10 cellular contexts compared by ENCODE assay signal in genomic region chr11:9208726-9209501, GRCh38. TPM values are rescaled to one million over a fixed set of nuclear protein-coding genes. Genes with fewer than 3 reads are reported as not detected.
DNase-seq lines count a peak whose midpoint lies in the region; ATAC-seq and TF ChIP-seq lines count a peak whose summit lies in the region.
"Had no signal": no experiment of that assay in that cellular context is flagged by ENCODE, and none has a peak within 500 bp of the region (broad histone marks: within the 10 kb centered on the region; RNA-seq: fewer than 3 reads in every experiment).

No MANE protein-coding gene starts in this region.

- no peak for DNase-seq in CD8-positive, alpha-beta T cell
- peak; percentile 22 for DNase-seq in choroid plexus epithelial cell (ENCODE audit: low read depth)
- DNase-seq in posterior cingulate gyrus: no peak
- no peak for DNase-seq in NCI-H446 (lab: John Stamatoyannopoulos, UW)
- DNase-seq in head of caudate nucleus: no peak
- DNase-seq: NCI-H774 had no signal

- no peaks in the 10 kb centered on the region for H3K27me3 Mint-ChIP-seq in CD8-positive, alpha-beta T cell (ENCODE audit: low read depth)

- no peak overlapping the region for H2AFZ ChIP-seq in KMS-11 (ENCODE audit: low read depth)
- H2AFZ ChIP-seq: parathyroid adenoma had no signal

- no peaks in the 10 kb centered on the region for H3K79me2 ChIP-seq in KMS-11 (ENCODE audit: insufficient read depth, low read depth)
- H3K79me2 ChIP-seq: parathyroid adenoma had no signal

- POLR2A ChIA-PET in CD8-positive, alpha-beta T cell (lab: Charles Lee): interaction anchor here (1.2 kb wide), 1 partner anchor 62 kb away, joined by 3 read pairs; no protein-coding TSS in a partner anchor

- intact Hi-C loops in CD8-positive, alpha-beta T cell (cut with DNase I, micrococcal nuclease): no loop called here
- intact Hi-C loops in posterior cingulate gyrus (cut with DNase I): no loop called here
- intact Hi-C loops in head of caudate nucleus (cut with DNase I): loop anchor here (10.0 kb wide), 1 partner anchor 56 kb away; the partner anchor contains the start of gene DENND5A

- no peak for TF ChIP-seq CTCF in CD8-positive, alpha-beta T cell (IDR thresholded peaks at IDR 0.05)
- TF ChIP-seq CTCF in KMS-11 (conservative IDR thresholded peaks at IDR 0.05; ENCODE audit: low read depth, low read length) (no peak), choroid plexus epithelial cell (conservative IDR thresholded peaks at IDR 0.05; ENCODE audit: low read depth, low read length) (no peak)

- H3K27ac Mint-ChIP-seq in CD8-positive, alpha-beta T cell: peak overlapping the region; percentile 58

- peaks cover 53% of the 10 kb centered on the region for H3K4me1 Mint-ChIP-seq in CD8-positive, alpha-beta T cell (ENCODE audit: low read depth)

- H3K9me3 Mint-ChIP-seq in CD8-positive, alpha-beta T cell: no peaks in the 10 kb centered on the region

- H3K36me3 Mint-ChIP-seq in CD8-positive, alpha-beta T cell: peaks cover 11% of the 10 kb centered on the region

- no peak for ATAC-seq in CD8-positive, alpha-beta T cell
- ATAC-seq in GM18868 (IDR thresholded peaks at IDR 0.05; ENCODE audit: unreplicated experiment): peak; percentile 42
- no peak for ATAC-seq in SK-N-SH treated with all-trans-retinoic acid at 6 μM for 48 hours

- H3K9me3 ChIP-seq in CD8-positive, alpha-beta T cell (ENCODE audit: low read length): no peaks in the 10 kb centered on the region

- peaks cover 24% of the 10 kb centered on the region for H3K4me1 ChIP-seq in CD8-positive, alpha-beta T cell (ENCODE audit: insufficient read depth, low read length)
- peaks cover 60% of the 10 kb centered on the region for H3K4me1 ChIP-seq in KMS-11 (ENCODE audit: low read depth, poor library complexity, severe bottlenecking)
- H3K4me1 ChIP-seq: parathyroid adenoma had no signal

- no peak overlapping the region for H3K4me3 Mint-ChIP-seq in CD8-positive, alpha-beta T cell

- no peaks in the 10 kb centered on the region for H4K20me1 ChIP-seq in KMS-11 (ENCODE audit: insufficient read depth)

- no peak overlapping the region for H3K27ac ChIP-seq in CD8-positive, alpha-beta T cell (ENCODE audit: low read depth, low read length)
- H3K27ac ChIP-seq in KMS-11: 0 out of 2 replicates have a peak overlapping the region, but pooled peaks have one; percentile 7
- H3K27ac ChIP-seq: parathyroid adenoma had no signal

- H3K4me3 ChIP-seq in CD8-positive, alpha-beta T cell (ENCODE audit: low read depth, low read length): no peak overlapping the region
- no peak overlapping the region for H3K4me3 ChIP-seq in KMS-11 (IDR thresholded peaks at IDR 0.05; ENCODE audit: insufficient read depth, low read depth, low read length)
- no peak overlapping the region for H3K4me3 ChIP-seq in choroid plexus epithelial cell (ENCODE audit: low read depth, low read length)

- CTCF ChIA-PET in CD8-positive, alpha-beta T cell (lab: Charles Lee): interaction anchor here (1.1 to 1.4 kb wide), 2 partner anchors 79 to 298 kb away, joined by 3 read pairs; no protein-coding TSS in a partner anchor

- H3K9ac ChIP-seq in KMS-11: no peak overlapping the region
- H3K9ac ChIP-seq: parathyroid adenoma had no signal

- H3K4me2 ChIP-seq in KMS-11: peak overlapping the region; percentile 52; the same call in 1 of the 2 replicates

- no peaks in the 10 kb centered on the region for H3K36me3 ChIP-seq in CD8-positive, alpha-beta T cell (ENCODE audit: insufficient read depth, low read length)
- no peaks in the 10 kb centered on the region for H3K36me3 ChIP-seq in KMS-11 (ENCODE audit: insufficient read depth)

- H3K27me3 ChIP-seq in CD8-positive, alpha-beta T cell (ENCODE audit: insufficient read depth, low read length): no peaks in the 10 kb centered on the region
- no peaks in the 10 kb centered on the region for H3K27me3 ChIP-seq in KMS-11 (ENCODE audit: insufficient read depth, low read depth)

TF ChIP-seq in SK-N-SH treated with all-trans-retinoic acid at 6 μM for 48 hours, 23 proteins besides CTCF, POLR2A, EP300 and RAD21:
- TF ChIP-seq CREB5 (CRISPR knock-in tag; IDR thresholded peaks at IDR 0.05; ENCODE audit: low read depth) (no peak), ZFP30 (CRISPR knock-in tag; IDR thresholded peaks at IDR 0.05) (no peak), ZNF565 (CRISPR knock-in tag; conservative IDR thresholded peaks at IDR 0.05; ENCODE audit: low read depth) (no peak)
TF ChIP-seq in SK-N-SH treated with all-trans-retinoic acid at 6 μM for 48 hours: peak in this region for 0.

RNA-seq across cellular contexts. Expression of gene DENND5A, which starts 56.2 kb away (rescaled TPM):
- 10 to 100 TPM; 78.8 to 81.7 TPM for total RNA-seq in CD8-positive, alpha-beta T cell
